ENCODE assay signal across 12 cellular contexts in the genomic region with DNA sequence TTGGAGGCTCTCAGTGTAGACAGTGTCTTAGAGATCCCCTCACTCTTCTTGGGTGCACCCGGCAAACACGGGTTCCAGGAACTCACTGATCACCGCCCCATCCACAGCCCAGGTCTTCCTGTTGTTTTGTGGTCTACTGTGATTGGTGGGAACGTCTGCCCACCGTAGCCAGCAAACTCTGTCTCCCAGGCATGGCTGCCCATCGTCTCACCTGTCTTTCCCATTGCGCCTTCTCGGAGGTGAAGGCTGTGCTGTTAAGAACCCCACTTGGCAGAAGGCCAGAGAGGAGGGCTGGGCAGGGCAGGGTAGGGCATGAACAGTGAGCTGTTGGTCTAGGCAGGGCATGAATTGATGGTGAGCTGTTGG. TPM values are rescaled to one million over a fixed set of nuclear protein-coding genes. Genes with fewer than 3 reads are reported as not detected.
A peak's percentile ranks its signal among the peaks of the same experiment; 100 is the strongest.
DNase-seq lines count a peak whose midpoint lies in the region; ATAC-seq and TF ChIP-seq lines count a peak whose summit lies in the region.
"Had no signal": no experiment of that assay in that cellular context is flagged by ENCODE, and none has a peak within 500 bp of the region (broad histone marks: within the 10 kb centered on the region; RNA-seq: fewer than 3 reads in every experiment).

No MANE protein-coding gene starts in this region.

- H3K27ac ChIP-seq in CD4-positive, CD25-positive, alpha-beta regulatory T cell (ENCODE audit: insufficient read depth, low read length, poor library complexity, severe bottlenecking) = peak overlapping the region; percentile 78

- H3K4me3 ChIP-seq in CD4-positive, CD25-positive, alpha-beta regulatory T cell (ENCODE audit: low read depth, low read length) = peak overlapping the region; percentile 90
- peak overlapping the region; percentile 66; the same call in 1 of the 2 replicates for H3K4me3 ChIP-seq in GM12864 (ENCODE audit: low read depth, low read length)
- peak overlapping the region; percentile 56 for H3K4me3 ChIP-seq in iPS-15b (ENCODE audit: low read depth, low read length)
- no peak overlapping the region for H3K4me3 ChIP-seq in HAP-1
- H3K4me3 ChIP-seq: smooth muscle cell had no signal

- H3K27me3 Mint-ChIP-seq in CD4-positive, CD25-positive, alpha-beta regulatory T cell = peaks cover 5% of the 10 kb centered on the region
- H3K27me3 Mint-ChIP-seq in T-helper 2 cell treated with Interferon-gamma antibody and Interleukin-4, amounts not matched to agents 5 μg/mL and 100 μg/mL, for 36 hours (ENCODE audit: low read depth) = peaks cover 27% of the 10 kb centered on the region

- H3K27ac Mint-ChIP-seq in CD4-positive, CD25-positive, alpha-beta regulatory T cell = peak overlapping the region; percentile 92 to 96 (median 95)
- peak overlapping the region; percentile 85 for H3K27ac Mint-ChIP-seq in T-helper 2 cell treated with Interferon-gamma antibody and Interleukin-4, amounts not matched to agents 5 μg/mL and 100 μg/mL, for 36 hours
- H3K27ac Mint-ChIP-seq: nephron had no signal

- no peak overlapping the region for H3K9ac ChIP-seq in iPS-15b (ENCODE audit: low read depth, low read length)

- peak in 1 of 3 donors; percentile 88 for DNase-seq in CD4-positive, CD25-positive, alpha-beta regulatory T cell
- DNase-seq in GM12864 (ENCODE audit: low read depth) (no peak), KBM-7 (no peak), HAP-1 (ENCODE audit: low spot score in 2 of 2) (no peak)
- DNase-seq in T-helper 2 cell treated with Interferon-gamma antibody and Interleukin-4, amounts not matched to agents 5 μg/mL and 100 μg/mL, for 36 hours (ENCODE audit: low spot score) = no peak
- no peak for DNase-seq in stimulated activated CD4-positive, alpha-beta T cell treated with anti-CD3 and anti-CD28 coated beads, Interleukin-12 subunit alpha, Interleukin-12 subunit beta, amount 100 ng/mL, for 4 hours

- peaks cover 10% of the 10 kb centered on the region for H3K36me3 Mint-ChIP-seq in CD4-positive, CD25-positive, alpha-beta regulatory T cell
- H3K36me3 Mint-ChIP-seq in T-helper 2 cell treated with Interferon-gamma antibody and Interleukin-4, amounts not matched to agents 5 μg/mL and 100 μg/mL, for 36 hours (ENCODE audit: low read depth) = peaks cover 7% of the 10 kb centered on the region

- H3K9me3 Mint-ChIP-seq in CD4-positive, CD25-positive, alpha-beta regulatory T cell = peaks cover 0 to 4% (median 1%) of the 10 kb centered on the region in 7 donors
- peaks cover 4% of the 10 kb centered on the region for H3K9me3 Mint-ChIP-seq in T-helper 2 cell treated with Interferon-gamma antibody and Interleukin-4, amounts not matched to agents 5 μg/mL and 100 μg/mL, for 36 hours
- H3K9me3 Mint-ChIP-seq: nephron had no signal

- no peaks in the 10 kb centered on the region for H3K9me3 ChIP-seq in CD4-positive, CD25-positive, alpha-beta regulatory T cell (ENCODE audit: control insufficient read depth in 2 of 2, low read length in 2 of 2)
- H3K9me3 ChIP-seq in iPS-15b (ENCODE audit: control insufficient read depth, insufficient read depth, low read length) = no peaks in the 10 kb centered on the region
- no peaks in the 10 kb centered on the region for H3K9me3 ChIP-seq in HAP-1

- H3K4me1 Mint-ChIP-seq in CD4-positive, CD25-positive, alpha-beta regulatory T cell = peaks cover 30 to 43% (median 38%) of the 10 kb centered on the region in 4 donors
- peaks cover 32% of the 10 kb centered on the region for H3K4me1 Mint-ChIP-seq in T-helper 2 cell treated with Interferon-gamma antibody and Interleukin-4, amounts not matched to agents 5 μg/mL and 100 μg/mL, for 36 hours (ENCODE audit: low read depth)

- peak overlapping the region; percentile 84 to 97 (median 91) for H3K4me3 Mint-ChIP-seq in CD4-positive, CD25-positive, alpha-beta regulatory T cell
- peak overlapping the region; percentile 89 for H3K4me3 Mint-ChIP-seq in T-helper 2 cell treated with Interferon-gamma antibody and Interleukin-4, amounts not matched to agents 5 μg/mL and 100 μg/mL, for 36 hours
- H3K4me3 Mint-ChIP-seq: nephron had no signal

- H3K27me3 ChIP-seq in CD4-positive, CD25-positive, alpha-beta regulatory T cell (ENCODE audit: control insufficient read depth, insufficient read depth, low read length) = no peaks in the 10 kb centered on the region
- H3K27me3 ChIP-seq in iPS-15b (ENCODE audit: control insufficient read depth, insufficient read depth, low read length) = peaks cover 30% of the 10 kb centered on the region
- peaks cover 34% of the 10 kb centered on the region for H3K27me3 ChIP-seq in HAP-1 (ENCODE audit: low read depth)

- H3K4me1 ChIP-seq in CD4-positive, CD25-positive, alpha-beta regulatory T cell (ENCODE audit: control insufficient read depth, insufficient read depth, low read length, poor library complexity, severe bottlenecking) = peaks cover 26% of the 10 kb centered on the region
- H3K4me1 ChIP-seq in iPS-15b (ENCODE audit: control insufficient read depth, insufficient read depth, low read length) (peaks cover 2% of the 10 kb centered on the region), HAP-1 (peaks cover 4% of the 10 kb centered on the region; the same call in 1 of the 2 replicates)

- in situ Hi-C loops in KBM-7 (cut with MboI; ENCODE audit: low pct_unique_long_range_greater_than_20kb, low sequenced_read_pairs) (loop anchor here (10.0 kb wide), 1 partner anchor 165 kb away; no protein-coding TSS in a partner anchor), HAP-1 (cut with MboI; ENCODE audit: low sequenced_read_pairs) (no loop called here)

- peaks cover 5% of the 10 kb centered on the region for H3K36me3 ChIP-seq in CD4-positive, CD25-positive, alpha-beta regulatory T cell (ENCODE audit: control insufficient read depth, insufficient read depth, low read length)
- H3K36me3 ChIP-seq in iPS-15b (ENCODE audit: control insufficient read depth, insufficient read depth, low read length) (no peaks in the 10 kb centered on the region), HAP-1 (replicated peaks) (no peaks in the 10 kb centered on the region)

- TF ChIP-seq CTCF in GM12864 (IDR thresholded peaks at IDR 0.05; ENCODE audit: low read depth, low read length, missing control alignments) = no peak

- ATAC-seq in CD4-positive, CD25-positive, alpha-beta regulatory T cell (ENCODE audit: low read depth in 2 of 2) = peak; percentile 12 to 16
- ATAC-seq in GM21515 (IDR thresholded peaks at IDR 0.05; ENCODE audit: unreplicated experiment) = no peak

RNA-seq across cellular contexts. Expression of gene KCNA2, which starts 14.1 kb away (rescaled TPM):
- 5.8 TPM for total RNA-seq in CD4-positive, CD25-positive, alpha-beta regulatory T cell
- 1 to 10 TPM in 1 of 4 donors, under 1 TPM in 3; 0.50 to 1.5 (median 0.62) TPM for polyA plus RNA-seq in CD4-positive, CD25-positive, alpha-beta regulatory T cell

RNA-seq across cellular contexts. Expression of gene KCNA3, which starts 54.5 kb away (rescaled TPM):
- total RNA-seq in CD4-positive, CD25-positive, alpha-beta regulatory T cell = 120 TPM
- polyA plus RNA-seq in CD4-positive, CD25-positive, alpha-beta regulatory T cell = 10 to 100 TPM; 61.6 to 87.5 (median 84.9) TPM
- total RNA-seq: chondrocyte had no signal
- polyA plus RNA-seq: keratinocyte had no signal
